ENCODE assay signal across 2 cellular contexts in genomic region chrX:70254063-70254400, GRCh38.
A peak's percentile ranks its signal among the peaks of the same experiment; 100 is the strongest.
TF ChIP-seq lines count a peak whose summit lies in the region.

No MANE protein-coding gene starts in this region.

TF ChIP-seq in HCT116, 20 proteins besides CTCF, POLR2A, EP300 and RAD21 (continued from another document):
- TF ChIP-seq, protein P1, sequence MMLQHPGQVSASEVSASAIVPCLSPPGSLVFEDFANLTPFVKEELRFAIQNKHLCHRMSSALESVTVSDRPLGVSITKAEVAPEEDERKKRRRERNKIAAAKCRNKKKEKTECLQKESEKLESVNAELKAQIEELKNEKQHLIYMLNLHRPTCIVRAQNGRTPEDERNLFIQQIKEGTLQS (IDR thresholded peaks at IDR 0.05) = no peak
- peak; percentile 47 for TF ChIP-seq ELF1 (IDR thresholded peaks at IDR 0.05; ENCODE audit: borderline replicate concordance, low read depth)
- no peak for TF ChIP-seq ZNF274 (IDR thresholded peaks at IDR 0.05; ENCODE audit: low read depth, low read length)
- TF ChIP-seq ZBTB33 (IDR thresholded peaks at IDR 0.05; ENCODE audit: extremely low read depth, insufficient replicate concordance, low read length) = no peak
- no peak for TF ChIP-seq POLR2AphosphoS5 (IDR thresholded peaks at IDR 0.05; ENCODE audit: low read depth, low read length)
- no peak for TF ChIP-seq ZFX (IDR thresholded peaks at IDR 0.05)
- TF ChIP-seq FOSL1 (IDR thresholded peaks at IDR 0.05; ENCODE audit: low read depth) = peak; percentile 5; the same call in 1 of the 2 replicates
- TF ChIP-seq SRF (IDR thresholded peaks at IDR 0.05; ENCODE audit: low read depth) = no peak
- no peak for TF ChIP-seq YY1 (IDR thresholded peaks at IDR 0.05; ENCODE audit: extremely low read depth, insufficient replicate concordance, low read depth, low read length)
- TF ChIP-seq EGR1 (IDR thresholded peaks at IDR 0.05; ENCODE audit: low read depth) = no peak
- no peak for TF ChIP-seq MAX (IDR thresholded peaks at IDR 0.05)
- TF ChIP-seq SP1 (IDR thresholded peaks at IDR 0.05; ENCODE audit: low read depth) = peak; percentile 40
- TF ChIP-seq TCF7L2 (IDR thresholded peaks at IDR 0.05; ENCODE audit: borderline replicate concordance, extremely low read depth, insufficient read depth, insufficient read length) = no peak
- TF ChIP-seq SIN3A (IDR thresholded peaks at IDR 0.05; ENCODE audit: low read depth) = no peak
- TF ChIP-seq EZH2 (IDR thresholded peaks at IDR 0.05) = no peak
- TF ChIP-seq, protein P2, sequence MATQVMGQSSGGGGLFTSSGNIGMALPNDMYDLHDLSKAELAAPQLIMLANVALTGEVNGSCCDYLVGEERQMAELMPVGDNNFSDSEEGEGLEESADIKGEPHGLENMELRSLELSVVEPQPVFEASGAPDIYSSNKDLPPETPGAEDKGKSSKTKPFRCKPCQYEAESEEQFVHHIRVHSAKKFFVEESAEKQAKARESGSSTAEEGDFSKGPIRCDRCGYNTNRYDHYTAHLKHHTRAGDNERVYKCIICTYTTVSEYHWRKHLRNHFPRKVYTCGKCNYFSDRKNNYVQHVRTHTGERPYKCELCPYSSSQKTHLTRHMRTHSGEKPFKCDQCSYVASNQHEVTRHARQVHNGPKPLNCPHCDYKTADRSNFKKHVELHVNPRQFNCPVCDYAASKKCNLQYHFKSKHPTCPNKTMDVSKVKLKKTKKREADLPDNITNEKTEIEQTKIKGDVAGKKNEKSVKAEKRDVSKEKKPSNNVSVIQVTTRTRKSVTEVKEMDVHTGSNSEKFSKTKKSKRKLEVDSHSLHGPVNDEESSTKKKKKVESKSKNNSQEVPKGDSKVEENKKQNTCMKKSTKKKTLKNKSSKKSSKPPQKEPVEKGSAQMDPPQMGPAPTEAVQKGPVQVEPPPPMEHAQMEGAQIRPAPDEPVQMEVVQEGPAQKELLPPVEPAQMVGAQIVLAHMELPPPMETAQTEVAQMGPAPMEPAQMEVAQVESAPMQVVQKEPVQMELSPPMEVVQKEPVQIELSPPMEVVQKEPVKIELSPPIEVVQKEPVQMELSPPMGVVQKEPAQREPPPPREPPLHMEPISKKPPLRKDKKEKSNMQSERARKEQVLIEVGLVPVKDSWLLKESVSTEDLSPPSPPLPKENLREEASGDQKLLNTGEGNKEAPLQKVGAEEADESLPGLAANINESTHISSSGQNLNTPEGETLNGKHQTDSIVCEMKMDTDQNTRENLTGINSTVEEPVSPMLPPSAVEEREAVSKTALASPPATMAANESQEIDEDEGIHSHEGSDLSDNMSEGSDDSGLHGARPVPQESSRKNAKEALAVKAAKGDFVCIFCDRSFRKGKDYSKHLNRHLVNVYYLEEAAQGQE (IDR thresholded peaks at IDR 0.05; ENCODE audit: low read depth) = no peak
- TF ChIP-seq CEBPB (IDR thresholded peaks at IDR 0.05; ENCODE audit: low read depth) = no peak
- no peak for TF ChIP-seq CBX3 (IDR thresholded peaks at IDR 0.05; ENCODE audit: low read depth)

TF ChIP-seq in WTC11, 78 proteins besides CTCF, POLR2A, EP300 and RAD21:
- TF ChIP-seq ZNF512 (CRISPR knock-in tag; IDR thresholded peaks at IDR 0.05; ENCODE audit: borderline replicate concordance) = no peak
- TF ChIP-seq, protein P3, sequence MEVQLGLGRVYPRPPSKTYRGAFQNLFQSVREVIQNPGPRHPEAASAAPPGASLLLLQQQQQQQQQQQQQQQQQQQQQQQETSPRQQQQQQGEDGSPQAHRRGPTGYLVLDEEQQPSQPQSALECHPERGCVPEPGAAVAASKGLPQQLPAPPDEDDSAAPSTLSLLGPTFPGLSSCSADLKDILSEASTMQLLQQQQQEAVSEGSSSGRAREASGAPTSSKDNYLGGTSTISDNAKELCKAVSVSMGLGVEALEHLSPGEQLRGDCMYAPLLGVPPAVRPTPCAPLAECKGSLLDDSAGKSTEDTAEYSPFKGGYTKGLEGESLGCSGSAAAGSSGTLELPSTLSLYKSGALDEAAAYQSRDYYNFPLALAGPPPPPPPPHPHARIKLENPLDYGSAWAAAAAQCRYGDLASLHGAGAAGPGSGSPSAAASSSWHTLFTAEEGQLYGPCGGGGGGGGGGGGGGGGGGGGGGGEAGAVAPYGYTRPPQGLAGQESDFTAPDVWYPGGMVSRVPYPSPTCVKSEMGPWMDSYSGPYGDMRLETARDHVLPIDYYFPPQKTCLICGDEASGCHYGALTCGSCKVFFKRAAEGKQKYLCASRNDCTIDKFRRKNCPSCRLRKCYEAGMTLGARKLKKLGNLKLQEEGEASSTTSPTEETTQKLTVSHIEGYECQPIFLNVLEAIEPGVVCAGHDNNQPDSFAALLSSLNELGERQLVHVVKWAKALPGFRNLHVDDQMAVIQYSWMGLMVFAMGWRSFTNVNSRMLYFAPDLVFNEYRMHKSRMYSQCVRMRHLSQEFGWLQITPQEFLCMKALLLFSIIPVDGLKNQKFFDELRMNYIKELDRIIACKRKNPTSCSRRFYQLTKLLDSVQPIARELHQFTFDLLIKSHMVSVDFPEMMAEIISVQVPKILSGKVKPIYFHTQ (CRISPR knock-in tag; IDR thresholded peaks at IDR 0.05) = no peak
- no peak for TF ChIP-seq NFATC4 (CRISPR knock-in tag; IDR thresholded peaks at IDR 0.05)
- no peak for TF ChIP-seq MAX (CRISPR knock-in tag; IDR thresholded peaks at IDR 0.05)
- TF ChIP-seq RELA (CRISPR knock-in tag; IDR thresholded peaks at IDR 0.05; ENCODE audit: borderline replicate concordance) = no peak
- TF ChIP-seq ZBTB21 (CRISPR knock-in tag; IDR thresholded peaks at IDR 0.05; ENCODE audit: borderline replicate concordance) = no peak
- TF ChIP-seq FOXK1 (CRISPR knock-in tag; IDR thresholded peaks at IDR 0.05) = no peak
- TF ChIP-seq, protein P4, sequence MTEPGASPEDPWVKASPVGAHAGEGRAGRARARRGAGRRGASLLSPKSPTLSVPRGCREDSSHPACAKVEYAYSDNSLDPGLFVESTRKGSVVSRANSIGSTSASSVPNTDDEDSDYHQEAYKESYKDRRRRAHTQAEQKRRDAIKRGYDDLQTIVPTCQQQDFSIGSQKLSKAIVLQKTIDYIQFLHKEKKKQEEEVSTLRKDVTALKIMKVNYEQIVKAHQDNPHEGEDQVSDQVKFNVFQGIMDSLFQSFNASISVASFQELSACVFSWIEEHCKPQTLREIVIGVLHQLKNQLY (CRISPR knock-in tag; IDR thresholded peaks at IDR 0.05) = no peak
- TF ChIP-seq, protein P1 (CRISPR knock-in tag; conservative IDR thresholded peaks at IDR 0.05) = no peak
- no peak for TF ChIP-seq TEAD1 (CRISPR knock-in tag; IDR thresholded peaks at IDR 0.05)
- TF ChIP-seq ZNF396 (CRISPR knock-in tag; IDR thresholded peaks at IDR 0.05; ENCODE audit: borderline replicate concordance) = no peak
- no peak for TF ChIP-seq ELF4 (CRISPR knock-in tag; IDR thresholded peaks at IDR 0.05; ENCODE audit: low read depth)
- TF ChIP-seq ZNF671 (CRISPR knock-in tag; IDR thresholded peaks at IDR 0.05) = no peak
- TF ChIP-seq, protein P5, sequence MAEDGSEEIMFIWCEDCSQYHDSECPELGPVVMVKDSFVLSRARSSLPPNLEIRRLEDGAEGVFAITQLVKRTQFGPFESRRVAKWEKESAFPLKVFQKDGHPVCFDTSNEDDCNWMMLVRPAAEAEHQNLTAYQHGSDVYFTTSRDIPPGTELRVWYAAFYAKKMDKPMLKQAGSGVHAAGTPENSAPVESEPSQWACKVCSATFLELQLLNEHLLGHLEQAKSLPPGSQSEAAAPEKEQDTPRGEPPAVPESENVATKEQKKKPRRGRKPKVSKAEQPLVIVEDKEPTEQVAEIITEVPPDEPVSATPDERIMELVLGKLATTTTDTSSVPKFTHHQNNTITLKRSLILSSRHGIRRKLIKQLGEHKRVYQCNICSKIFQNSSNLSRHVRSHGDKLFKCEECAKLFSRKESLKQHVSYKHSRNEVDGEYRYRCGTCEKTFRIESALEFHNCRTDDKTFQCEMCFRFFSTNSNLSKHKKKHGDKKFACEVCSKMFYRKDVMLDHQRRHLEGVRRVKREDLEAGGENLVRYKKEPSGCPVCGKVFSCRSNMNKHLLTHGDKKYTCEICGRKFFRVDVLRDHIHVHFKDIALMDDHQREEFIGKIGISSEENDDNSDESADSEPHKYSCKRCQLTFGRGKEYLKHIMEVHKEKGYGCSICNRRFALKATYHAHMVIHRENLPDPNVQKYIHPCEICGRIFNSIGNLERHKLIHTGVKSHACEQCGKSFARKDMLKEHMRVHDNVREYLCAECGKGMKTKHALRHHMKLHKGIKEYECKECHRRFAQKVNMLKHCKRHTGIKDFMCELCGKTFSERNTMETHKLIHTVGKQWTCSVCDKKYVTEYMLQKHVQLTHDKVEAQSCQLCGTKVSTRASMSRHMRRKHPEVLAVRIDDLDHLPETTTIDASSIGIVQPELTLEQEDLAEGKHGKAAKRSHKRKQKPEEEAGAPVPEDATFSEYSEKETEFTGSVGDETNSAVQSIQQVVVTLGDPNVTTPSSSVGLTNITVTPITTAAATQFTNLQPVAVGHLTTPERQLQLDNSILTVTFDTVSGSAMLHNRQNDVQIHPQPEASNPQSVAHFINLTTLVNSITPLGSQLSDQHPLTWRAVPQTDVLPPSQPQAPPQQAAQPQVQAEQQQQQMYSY (CRISPR knock-in tag; IDR thresholded peaks at IDR 0.05) = no peak
- no peak for TF ChIP-seq FOXP4 (CRISPR knock-in tag; IDR thresholded peaks at IDR 0.05)
- no peak for TF ChIP-seq SMAD4 (CRISPR knock-in tag; IDR thresholded peaks at IDR 0.05)
- TF ChIP-seq GABPB1 (CRISPR knock-in tag; IDR thresholded peaks at IDR 0.05) = no peak
